Comparison of ENCODE assay signal across 8 cellular contexts in genomic region chr16:3058173-3059030, GRCh38. TPM values are rescaled to one million over a fixed set of nuclear protein-coding genes. Genes with fewer than 3 reads are reported as not detected.
DNase-seq lines count a peak whose midpoint lies in the region; ATAC-seq and TF ChIP-seq lines count a peak whose summit lies in the region.

No MANE protein-coding gene starts in this region.

- 14 to 16% methylated on average over 54 to 76 of the region's 76 CpGs for WGBS in aorta, 2 donors

- H4K20me1 ChIP-seq in Karpas-422 (ENCODE audit: insufficient read depth, low read depth, low read length) = 0 out of 2 replicates have a peak, but pooled peaks cover 11% of the 10 kb centered on the region

- peak overlapping the region; percentile 87 for H3K4me3 Mint-ChIP-seq in activated T-cell treated with anti-CD3 and anti-CD28 coated beads, Interleukin-2, amount 50 U/mL, for 24 hours
- H3K4me3 Mint-ChIP-seq in nephron progenitor cell = peak overlapping the region; percentile 87

- H3K4me1 Mint-ChIP-seq in activated T-cell treated with anti-CD3 and anti-CD28 coated beads, Interleukin-2, amount 50 U/mL, for 24 hours (ENCODE audit: low read depth) = peaks cover 57% of the 10 kb centered on the region
- H3K4me1 Mint-ChIP-seq in nephron progenitor cell = peaks cover 36% of the 10 kb centered on the region

- peak; percentile 13 for ATAC-seq in GM18909 (IDR thresholded peaks at IDR 0.05; ENCODE audit: poor library complexity, unreplicated experiment)
- peak; percentile 33 for ATAC-seq in aorta (ENCODE audit: low FRiP score)
- no peak for ATAC-seq in GM21529 (IDR thresholded peaks at IDR 0.05; ENCODE audit: unreplicated experiment)

- H3K9me3 ChIP-seq in Karpas-422 (ENCODE audit: low read length) (no peaks in the 10 kb centered on the region), aorta (ENCODE audit: control insufficient read depth, low read length) (no peaks in the 10 kb centered on the region)

- no peaks in the 10 kb centered on the region for H3K79me2 ChIP-seq in Karpas-422 (ENCODE audit: low read length)

- H3K27ac ChIP-seq in Karpas-422 (ENCODE audit: low read length) (no peak overlapping the region), aorta (ENCODE audit: low read depth in 1 of 2, low read length in 2 of 2) (no peak overlapping the region)

- H3K36me3 Mint-ChIP-seq in activated T-cell treated with anti-CD3 and anti-CD28 coated beads, Interleukin-2, amount 50 U/mL, for 24 hours (ENCODE audit: low read depth) = peaks cover 32% of the 10 kb centered on the region
- no peaks in the 10 kb centered on the region for H3K36me3 Mint-ChIP-seq in nephron progenitor cell (ENCODE audit: low read depth)

- H3K9me3 Mint-ChIP-seq in activated T-cell treated with anti-CD3 and anti-CD28 coated beads, Interleukin-2, amount 50 U/mL, for 24 hours = no peaks in the 10 kb centered on the region
- H3K9me3 Mint-ChIP-seq in nephron progenitor cell = no peaks in the 10 kb centered on the region

- H3K27me3 ChIP-seq in Karpas-422 (ENCODE audit: low read length) (no peaks in the 10 kb centered on the region), aorta (ENCODE audit: control insufficient read depth in 1 of 2, insufficient read depth in 2 of 2, low read length in 1 of 2) (no peaks in the 10 kb centered on the region)

- H3K4me1 ChIP-seq in Karpas-422 (ENCODE audit: low read length) (peaks cover 18% of the 10 kb centered on the region), aorta (ENCODE audit: control insufficient read depth in 1 of 2, insufficient read depth in 2 of 2, low read length in 2 of 2) (no peaks in the 10 kb centered on the region)

- H3K4me3 ChIP-seq in AG09309 (ENCODE audit: control insufficient read depth, low read depth, low read length) (peak overlapping the region; percentile 79), Karpas-422 (ENCODE audit: low read length) (peak overlapping the region; percentile 91), fibroblast of the aortic adventitia (ENCODE audit: low read depth, low read length) (peak overlapping the region; percentile 87), aorta (ENCODE audit: low read length in 2 of 2) (peak overlapping the region; percentile 43 to 48)

- TF ChIP-seq CTCF in AG09309 (IDR thresholded peaks at IDR 0.05; ENCODE audit: control insufficient read depth, insufficient read depth, low read depth, low read length, missing control alignments) (peak; percentile 1), fibroblast of the aortic adventitia (IDR thresholded peaks at IDR 0.05; ENCODE audit: insufficient read depth, low read length) (no peak), nephron progenitor cell (IDR thresholded peaks at IDR 0.05) (no peak)

- H2AFZ ChIP-seq in Karpas-422 (ENCODE audit: low read length) = peak overlapping the region; percentile 88; the same call in 1 of the 2 replicates

- no peaks in the 10 kb centered on the region for H3K27me3 Mint-ChIP-seq in activated T-cell treated with anti-CD3 and anti-CD28 coated beads, Interleukin-2, amount 50 U/mL, for 24 hours
- peaks cover 54% of the 10 kb centered on the region for H3K27me3 Mint-ChIP-seq in nephron progenitor cell (ENCODE audit: low read depth, poor library complexity)

- H3K4me2 ChIP-seq in Karpas-422 (ENCODE audit: low read depth, low read length, poor library complexity, severe bottlenecking) = peak overlapping the region; percentile 90

- H3K27ac Mint-ChIP-seq in activated T-cell treated with anti-CD3 and anti-CD28 coated beads, Interleukin-2, amount 50 U/mL, for 24 hours = peak overlapping the region; percentile 86
- H3K27ac Mint-ChIP-seq in nephron progenitor cell = no peak overlapping the region

- H3K9me2 ChIP-seq in Karpas-422 (replicated peaks; ENCODE audit: insufficient read depth, low read length) = no peaks in the 10 kb centered on the region

- intact Hi-C loops in aorta (cut with DNase I) = loop anchor here (1.0 to 5.0 kb wide), 5 partner anchors 49 to 109 kb away; no protein-coding TSS in a partner anchor

- DNase-seq in AG09309 (ENCODE audit: low read depth) (no peak), Karpas-422 (peak; percentile 78), fibroblast of the aortic adventitia (ENCODE audit: low read depth) (no peak), nephron progenitor cell (peak; percentile 58), aorta (peak in 1 of 2 donors; percentile 72)
- DNase-seq in activated T-cell treated with anti-CD3 and anti-CD28 coated beads, Interleukin-2, amount 50 U/mL, for 24 hours = peak; percentile 73

- peak overlapping the region; percentile 95 for H3K9ac ChIP-seq in Karpas-422 (ENCODE audit: low read length)

- H3K36me3 ChIP-seq in Karpas-422 (ENCODE audit: insufficient read depth, low read length) = no peaks in the 10 kb centered on the region
- H3K36me3 ChIP-seq in aorta (ENCODE audit: control insufficient read depth in 1 of 2, insufficient read depth in 2 of 2, low read length in 1 of 2) = no peaks in the 10 kb centered on the region

RNA-seq across cellular contexts. Expression of gene IL32, which starts 7.0 kb away (rescaled TPM):
- not detected in 2 replicates for total RNA-seq in Karpas-422 (2014; rRNA removed; shearing (Covaris generic); ENCODE audit: low replicate concordance)
- total RNA-seq in fibroblast of the aortic adventitia (ENCODE audit: low replicate concordance) = 7.6 and 7.8 TPM in 2 replicates
- 10 to 100 TPM; 30.2 to 71.6 TPM for total RNA-seq in aorta
- 100 to 1,000 TPM in 1 of 2 donors, 10 to 100 TPM in 1; 18.2 to 137 TPM for polyA plus RNA-seq in aorta

RNA-seq across cellular contexts. Expression of gene MMP25, which starts 12.0 kb away (rescaled TPM):
- total RNA-seq in Karpas-422 (2014; rRNA removed; shearing (Covaris generic); ENCODE audit: low replicate concordance) = 0.15 and 0.47 TPM in 2 replicates
- total RNA-seq in fibroblast of the aortic adventitia (ENCODE audit: low replicate concordance) = not detected in 2 replicates
- 10 to 100 TPM in 1 of 2 donors, 1 to 10 TPM in 1; 3.2 to 11.4 TPM for total RNA-seq in aorta
- under 1 TPM; 0.36 to 0.75 TPM for polyA plus RNA-seq in aorta

RNA-seq across cellular contexts. Expression of gene BICDL2, which starts 21.7 kb away (rescaled TPM):
- not detected in 2 replicates for total RNA-seq in Karpas-422 (2014; rRNA removed; shearing (Covaris generic); ENCODE audit: low replicate concordance)
- total RNA-seq in fibroblast of the aortic adventitia (ENCODE audit: low replicate concordance) = not detected in 2 replicates
- under 1 TPM; 0.10 to 0.18 TPM for total RNA-seq in aorta
- 1 to 10 TPM in 1 of 2 donors, under 1 TPM in 1; 0.05 to 3.6 TPM for polyA plus RNA-seq in aorta

RNA-seq across cellular contexts. Expression of gene THOC6, which starts 34.6 kb away (rescaled TPM):
- 20.0 and 35.8 TPM in 2 replicates for total RNA-seq in Karpas-422 (2014; rRNA removed; shearing (Covaris generic); ENCODE audit: low replicate concordance)
- total RNA-seq in fibroblast of the aortic adventitia (ENCODE audit: low replicate concordance) (16.3 and 30.2 TPM in 2 replicates), aorta (10 to 100 TPM; 18.9 to 29.8 TPM)
- 10 to 100 TPM; 18.5 to 60.6 TPM for polyA plus RNA-seq in aorta

RNA-seq across cellular contexts. Expression of gene HCFC1R1, which starts 34.7 kb away (rescaled TPM):
- 51.7 and 67.8 TPM in 2 replicates for total RNA-seq in Karpas-422 (2014; rRNA removed; shearing (Covaris generic); ENCODE audit: low replicate concordance)
- 40.6 and 45.6 TPM in 2 replicates for total RNA-seq in fibroblast of the aortic adventitia (ENCODE audit: low replicate concordance)
- total RNA-seq in aorta = 10 to 100 TPM; 88.5 to 99.7 TPM
- 100 to 1,000 TPM; 299 to 303 TPM for polyA plus RNA-seq in aorta

Comparison
In these comparisons a context has a peak if more than half of its experiments do, and no peak if none do; other contexts are left out.
1. DNase-seq: peak in Karpas-422 (single experiment), activated T-cell treated with anti-CD3 and anti-CD28 coated beads, Interleukin-2, amount 50 U/mL, for 24 hours (single experiment) and nephron progenitor cell (single experiment); none in AG09309 (single experiment) and fibroblast of the aortic adventitia (single experiment).
2. Peak in every context shown above with its lines, with median percentiles within 50 percentile points of each other: H3K4me3 ChIP-seq.